In genomic region chr2:85886585-85886984, GRCh38 we compare ENCODE assay signal across 8 cellular contexts. TPM values are rescaled to one million over a fixed set of nuclear protein-coding genes. Genes with fewer than 3 reads are reported as not detected.
DNase-seq lines count a peak whose midpoint lies in the region; ATAC-seq lines count a peak whose summit lies in the region.

No MANE protein-coding gene starts in this region.

- H3K27ac Mint-ChIP-seq in activated CD4-positive, alpha-beta T cell treated with anti-CD3 and anti-CD28 coated beads, Interleukin-2, amount 10 ng/mL, durations not matched to agents 7 days and 5 days = peak overlapping the region; percentile 47
- peak overlapping the region in 5 of 6 donors; percentile 61 to 98 (median 87) for H3K27ac Mint-ChIP-seq in naive B cell
- H3K27ac Mint-ChIP-seq in stimulated activated naive CD8-positive, alpha-beta T cell treated with anti-CD3 and anti-CD28 coated beads, Interleukin-15, Interleukin-2, amounts not matched to agents 100 ng/mL and 50 ng/mL, for 24 hours = peak overlapping the region; percentile 65

- no peak for ATAC-seq in naive B cell (ENCODE audit: low read depth in 2 of 2)
- ATAC-seq in HG02938 (IDR thresholded peaks at IDR 0.05; ENCODE audit: unreplicated experiment) = no peak
- no peak for ATAC-seq in GM18868 (IDR thresholded peaks at IDR 0.05; ENCODE audit: unreplicated experiment)

- peak; percentile 82 for DNase-seq in HS-27A (ENCODE audit: low read depth)
- DNase-seq in activated CD4-positive, alpha-beta T cell treated with anti-CD3 and anti-CD28 coated beads, Interleukin-2, amount 10 ng/mL, durations not matched to agents 7 days and 5 days = peak; percentile 26
- DNase-seq in dedifferentiated amniotic fluid mesenchymal stem cell (ENCODE audit: extremely low spot score) = peak; percentile 90
- no peak for DNase-seq in naive B cell
- no peak for DNase-seq in NCI-H345 treated with DMSO at 0.1 percent for 48 hours (lab: John Stamatoyannopoulos, UW; ENCODE audit: unreplicated experiment)

- peaks cover 50% of the 10 kb centered on the region for H3K4me1 Mint-ChIP-seq in activated CD4-positive, alpha-beta T cell treated with anti-CD3 and anti-CD28 coated beads, Interleukin-2, amount 10 ng/mL, durations not matched to agents 7 days and 5 days
- peaks cover 44 to 75% (median 66%) of the 10 kb centered on the region in 3 donors for H3K4me1 Mint-ChIP-seq in naive B cell
- peaks cover 64% of the 10 kb centered on the region for H3K4me1 Mint-ChIP-seq in stimulated activated naive CD8-positive, alpha-beta T cell treated with anti-CD3 and anti-CD28 coated beads, Interleukin-15, Interleukin-2, amounts not matched to agents 100 ng/mL and 50 ng/mL, for 24 hours (ENCODE audit: low read depth)

- POLR2A ChIA-PET in activated CD4-positive, alpha-beta T cell treated with anti-CD3 and anti-CD28 coated beads, Interleukin-2, amount 10 ng/mL, durations not matched to agents 7 days and 5 days (lab: Charles Lee) = no interaction called here

- CTCF ChIA-PET in activated CD4-positive, alpha-beta T cell treated with anti-CD3 and anti-CD28 coated beads, Interleukin-2, amount 10 ng/mL, durations not matched to agents 7 days and 5 days (lab: Charles Lee) = interaction anchor here (0.6 to 5.7 kb wide), 10 partner anchors 8 to 192 kb away, joined by 3 to 45 read pairs (median 6); no protein-coding TSS in a partner anchor

- H3K27me3 Mint-ChIP-seq in activated CD4-positive, alpha-beta T cell treated with anti-CD3 and anti-CD28 coated beads, Interleukin-2, amount 10 ng/mL, durations not matched to agents 7 days and 5 days = no peaks in the 10 kb centered on the region
- no peaks in the 10 kb centered on the region for H3K27me3 Mint-ChIP-seq in naive B cell
- H3K27me3 Mint-ChIP-seq in stimulated activated naive CD8-positive, alpha-beta T cell treated with anti-CD3 and anti-CD28 coated beads, Interleukin-15, Interleukin-2, amounts not matched to agents 100 ng/mL and 50 ng/mL, for 24 hours = no peaks in the 10 kb centered on the region

- H3K9me3 Mint-ChIP-seq in activated CD4-positive, alpha-beta T cell treated with anti-CD3 and anti-CD28 coated beads, Interleukin-2, amount 10 ng/mL, durations not matched to agents 7 days and 5 days = peaks cover 10% of the 10 kb centered on the region
- H3K9me3 Mint-ChIP-seq in naive B cell = peaks cover 0 to 8% (median 1%) of the 10 kb centered on the region in 7 donors
- H3K9me3 Mint-ChIP-seq in stimulated activated naive CD8-positive, alpha-beta T cell treated with anti-CD3 and anti-CD28 coated beads, Interleukin-15, Interleukin-2, amounts not matched to agents 100 ng/mL and 50 ng/mL, for 24 hours = peaks cover 3% of the 10 kb centered on the region

- peaks cover 30% of the 10 kb centered on the region for H3K36me3 Mint-ChIP-seq in activated CD4-positive, alpha-beta T cell treated with anti-CD3 and anti-CD28 coated beads, Interleukin-2, amount 10 ng/mL, durations not matched to agents 7 days and 5 days (ENCODE audit: low read depth)
- H3K36me3 Mint-ChIP-seq in naive B cell = peaks cover 2 to 8% of the 10 kb centered on the region in 2 donors
- peaks cover 16% of the 10 kb centered on the region for H3K36me3 Mint-ChIP-seq in stimulated activated naive CD8-positive, alpha-beta T cell treated with anti-CD3 and anti-CD28 coated beads, Interleukin-15, Interleukin-2, amounts not matched to agents 100 ng/mL and 50 ng/mL, for 24 hours (ENCODE audit: low read depth)

- peak overlapping the region; percentile 83 for H3K4me3 Mint-ChIP-seq in activated CD4-positive, alpha-beta T cell treated with anti-CD3 and anti-CD28 coated beads, Interleukin-2, amount 10 ng/mL, durations not matched to agents 7 days and 5 days
- peak overlapping the region; percentile 41 to 98 (median 94) for H3K4me3 Mint-ChIP-seq in naive B cell
- H3K4me3 Mint-ChIP-seq in stimulated activated naive CD8-positive, alpha-beta T cell treated with anti-CD3 and anti-CD28 coated beads, Interleukin-15, Interleukin-2, amounts not matched to agents 100 ng/mL and 50 ng/mL, for 24 hours = peak overlapping the region; percentile 83

RNA-seq across cellular contexts. Expression of gene ST3GAL5, which starts 2.2 kb away (rescaled TPM):
- 10 to 100 TPM; 36.3 to 36.8 TPM for total RNA-seq in activated CD4-positive, alpha-beta T cell treated with anti-CD3 and anti-CD28 coated beads, Interleukin-2, amount 10 ng/mL, durations not matched to agents 7 days and 5 days
- polyA plus RNA-seq in naive B cell (ENCODE audit: low read depth in 6 of 6) = 10 to 100 TPM; 16.7 to 29.0 (median 20.9) TPM

Comparison
In these comparisons a context has a peak if more than half of its experiments do, and no peak if none do; other contexts are left out.
1. DNase-seq: peak in HS-27A (single experiment), activated CD4-positive, alpha-beta T cell treated with anti-CD3 and anti-CD28 coated beads, Interleukin-2, amount 10 ng/mL, durations not matched to agents 7 days and 5 days (single experiment) and dedifferentiated amniotic fluid mesenchymal stem cell (single experiment); none in naive B cell (single experiment) and NCI-H345 treated with DMSO at 0.1 percent for 48 hours (single experiment).
2. Peak in every context shown above with its lines, with median percentiles within 50 percentile points of each other: H3K27ac Mint-ChIP-seq and H3K4me3 Mint-ChIP-seq.